7 cellular contexts compared by ENCODE assay signal in the genomic region with DNA sequence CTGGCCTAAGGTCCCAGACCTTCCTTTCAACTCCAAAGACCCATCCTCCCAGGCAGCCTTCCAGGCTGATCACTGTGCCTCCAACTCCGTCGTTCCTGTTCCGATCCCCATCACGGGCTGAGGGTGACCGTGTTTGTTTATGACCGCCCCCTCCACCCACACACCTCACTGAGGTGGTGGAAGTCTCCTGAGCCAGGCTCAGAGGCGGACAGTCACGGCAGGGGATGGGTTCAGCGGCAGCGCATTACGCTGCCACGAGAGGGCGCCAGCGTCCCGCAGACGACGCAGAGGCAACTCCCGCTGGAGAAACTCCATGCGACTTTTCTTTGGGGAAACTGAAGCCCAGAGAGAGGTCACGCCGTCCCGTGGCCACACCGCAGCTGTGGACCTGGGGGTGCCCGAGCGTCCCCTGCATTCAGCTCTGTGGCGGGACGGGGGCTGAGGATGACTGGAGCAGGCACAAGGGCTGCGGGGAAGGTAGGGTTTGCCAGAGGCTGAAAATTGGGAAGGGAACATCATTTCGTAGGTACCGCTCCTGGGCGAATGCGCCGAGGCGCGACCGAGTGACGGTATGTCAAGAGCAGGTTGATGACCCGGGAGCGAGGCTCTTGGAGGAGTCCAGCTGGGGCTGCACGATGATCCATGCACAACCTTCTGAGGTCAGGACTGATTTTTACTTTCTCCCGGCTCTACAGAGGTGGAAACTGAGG.
DNase-seq lines count a peak whose midpoint lies in the region; ATAC-seq and TF ChIP-seq lines count a peak whose summit lies in the region.

No MANE protein-coding gene starts in this region.

- ATAC-seq in HG03066 (IDR thresholded peaks at IDR 0.05; ENCODE audit: low read depth, unreplicated experiment): peak; percentile 59
- ATAC-seq in effector memory CD8-positive, alpha-beta T cell (replicated peaks): peak; percentile 72
- ATAC-seq in memory B cell (ENCODE audit: low read depth): peak; percentile 57

- H3K27ac Mint-ChIP-seq in effector memory CD8-positive, alpha-beta T cell: peak overlapping the region; percentile 87 to 90
- H3K27ac Mint-ChIP-seq in memory B cell: peak overlapping the region; percentile 90

- H3K4me3 ChIP-seq in GM12875 (ENCODE audit: low read depth, low read length): peak overlapping the region; percentile 33

- peak; percentile 99 for TF ChIP-seq CTCF in GM12875 (IDR thresholded peaks at IDR 0.05; ENCODE audit: borderline replicate concordance, insufficient read depth, low read depth, low read length)

- H3K4me3 Mint-ChIP-seq in effector memory CD8-positive, alpha-beta T cell: peak overlapping the region; percentile 84 to 86
- H3K4me3 Mint-ChIP-seq in memory B cell: peak overlapping the region; percentile 88

- peaks cover 15 to 19% of the 10 kb centered on the region in 2 donors for H3K4me1 Mint-ChIP-seq in effector memory CD8-positive, alpha-beta T cell (ENCODE audit: low read depth in 2 of 2)
- peaks cover 23% of the 10 kb centered on the region for H3K4me1 Mint-ChIP-seq in memory B cell

- peaks cover 75% of the 10 kb centered on the region for H3K36me3 Mint-ChIP-seq in effector memory CD8-positive, alpha-beta T cell (ENCODE audit: insufficient read depth)
- H3K36me3 Mint-ChIP-seq in memory B cell: peaks cover 8% of the 10 kb centered on the region

- DNase-seq in NCI-H774 (lab: John Stamatoyannopoulos, UW): peak; percentile 58
- peak; percentile 93 for DNase-seq in activated CD8-positive, alpha-beta memory T cell treated with anti-CD3 and anti-CD28 coated beads for 24 hours
- DNase-seq in effector memory CD8-positive, alpha-beta T cell: peak; percentile 77 to 83 (median 80)
- peak; percentile 79 to 93 for DNase-seq in memory B cell (ENCODE audit: low spot score in 2 of 2)
- DNase-seq in stimulated activated CD8-positive, alpha-beta memory T cell treated with anti-CD3 and anti-CD28 coated beads, Interleukin-12 subunit alpha, Interleukin-12 subunit beta, amount 100 ng/mL, for 1 hour (ENCODE audit: low read depth): peak; percentile 75

- H3K9me3 Mint-ChIP-seq in effector memory CD8-positive, alpha-beta T cell: no peaks in the 10 kb centered on the region
- no peaks in the 10 kb centered on the region for H3K9me3 Mint-ChIP-seq in memory B cell

- H3K27me3 Mint-ChIP-seq in effector memory CD8-positive, alpha-beta T cell: no peaks in the 10 kb centered on the region
- no peaks in the 10 kb centered on the region for H3K27me3 Mint-ChIP-seq in memory B cell

Comparison
In these comparisons a context has a peak if more than half of its experiments do, and no peak if none do; other contexts are left out.
1. Peak in every context shown above with its lines: DNase-seq, ATAC-seq and H3K4me3 ChIP-seq.